In genomic region chr9:110183208-110184145, GRCh38 we compare ENCODE assay signal across 9 cellular contexts. TPM values are rescaled to one million over a fixed set of nuclear protein-coding genes. Genes with fewer than 3 reads are reported as not detected.
DNase-seq lines count a peak whose midpoint lies in the region; ATAC-seq, FAIRE-seq and TF ChIP-seq lines count a peak whose summit lies in the region.
"Had no signal": no experiment of that assay in that cellular context is flagged by ENCODE, and none has a peak within 500 bp of the region (broad histone marks: within the 10 kb centered on the region; RNA-seq: fewer than 3 reads in every experiment).

No MANE protein-coding gene starts in this region.

- TF ChIP-seq CTCF in breast epithelium (IDR thresholded peaks at IDR 0.05) (peak; percentile 76 to 85 (median 82)), keratinocyte (optimal IDR thresholded peaks at IDR 0.05 in 1 of 3, IDR thresholded peaks at IDR 0.05 in 1 of 3, conservative IDR thresholded peaks at IDR 0.05 in 1 of 3; ENCODE audit: extremely low read depth in 1 of 3, insufficient read depth in 2 of 3, low read length in 3 of 3) (peak; percentile 64 to 79 (median 72))

- H4K20me1 ChIP-seq in keratinocyte (ENCODE audit: control insufficient read depth, extremely low read depth, insufficient read depth, low read length) = no peaks in the 10 kb centered on the region

- H3K27me3 ChIP-seq in breast epithelium (no peaks in the 10 kb centered on the region), keratinocyte (ENCODE audit: control insufficient read depth, extremely low read depth, insufficient read depth, low read length) (no peaks in the 10 kb centered on the region)

- H3K79me2 ChIP-seq in keratinocyte (ENCODE audit: control insufficient read depth, insufficient read depth, low read length) = no peaks in the 10 kb centered on the region

- H3K4me1 Mint-ChIP-seq in T-helper 2 cell treated with Interferon-gamma antibody and Interleukin-4, amounts not matched to agents 5 μg/mL and 100 μg/mL, for 36 hours (ENCODE audit: low read depth) = peaks cover 19% of the 10 kb centered on the region

- no peaks in the 10 kb centered on the region for H3K27me3 Mint-ChIP-seq in T-helper 2 cell treated with Interferon-gamma antibody and Interleukin-4, amounts not matched to agents 5 μg/mL and 100 μg/mL, for 36 hours (ENCODE audit: low read depth)

- intact Hi-C loops in breast epithelium (cut with DNase I; ENCODE audit: low total_unique reads) = no loop called here

- H3K27ac Mint-ChIP-seq in T-helper 2 cell treated with Interferon-gamma antibody and Interleukin-4, amounts not matched to agents 5 μg/mL and 100 μg/mL, for 36 hours = no peak overlapping the region

- no peak overlapping the region for H3K27ac ChIP-seq in breast epithelium
- H3K27ac ChIP-seq in keratinocyte (ENCODE audit: control insufficient read depth, insufficient read depth, low read length) = no peak overlapping the region

- DNase-seq in NCI-H2107 treated with DMSO at 0.1 percent for 48 hours (lab: John Stamatoyannopoulos, UW; ENCODE audit: unreplicated experiment) (peak; percentile 19), NCI-H2107 (lab: John Stamatoyannopoulos, UW) (no peak), NCI-H146 (lab: John Stamatoyannopoulos, UW) (peak; percentile 65), breast epithelium (ENCODE audit: low spot score in 2 of 2) (peak; percentile 59), keratinocyte (ENCODE audit: low read depth, low spot score) (no peak)
- DNase-seq in T-helper 2 cell treated with Interferon-gamma antibody and Interleukin-4, amounts not matched to agents 5 μg/mL and 100 μg/mL, for 36 hours (ENCODE audit: low spot score) = peak; percentile 50
- DNase-seq in stimulated activated CD4-positive, alpha-beta T cell treated with anti-CD3 and anti-CD28 coated beads, Interleukin-2, amount 100 ng/mL, for 24 hours = peak; percentile 54 to 57

- H2AFZ ChIP-seq in keratinocyte (ENCODE audit: control insufficient read depth, low read length) = no peak overlapping the region

- no peak overlapping the region for H3K4me3 Mint-ChIP-seq in T-helper 2 cell treated with Interferon-gamma antibody and Interleukin-4, amounts not matched to agents 5 μg/mL and 100 μg/mL, for 36 hours

- peak; percentile 83 for ATAC-seq in HG02623 (IDR thresholded peaks at IDR 0.05; ENCODE audit: unreplicated experiment)

- H3K9me1 ChIP-seq in keratinocyte (ENCODE audit: control insufficient read depth, extremely low read depth, insufficient read depth, low read length) = peaks cover 2% of the 10 kb centered on the region

- H3K4me1 ChIP-seq in breast epithelium (no peaks in the 10 kb centered on the region), keratinocyte (ENCODE audit: control insufficient read depth, extremely low read depth, insufficient read depth, low read length) (peaks cover 36% of the 10 kb centered on the region)

- H3K36me3 ChIP-seq in breast epithelium = no peaks in the 10 kb centered on the region
- no peaks in the 10 kb centered on the region for H3K36me3 ChIP-seq in keratinocyte (ENCODE audit: control insufficient read depth in 2 of 2, extremely low read depth in 1 of 2, insufficient read depth in 2 of 2, low read length in 2 of 2)

- H3K9ac ChIP-seq in keratinocyte (ENCODE audit: control insufficient read depth, extremely low read depth, insufficient read depth, low read length) = no peak overlapping the region

- no peak overlapping the region for H3K4me3 ChIP-seq in breast epithelium
- H3K4me3 ChIP-seq in keratinocyte (ENCODE audit: control insufficient read depth in 2 of 3, extremely low read depth in 1 of 3, insufficient read depth in 2 of 3, low read depth in 1 of 3, low read length in 3 of 3) = no peak overlapping the region

- dilution Hi-C loops in keratinocyte (cut with MboI; ENCODE audit: extremely low pct_ligation_motif_present, low sequenced_read_pairs) = no loop called here

- FAIRE-seq in keratinocyte (lab: Jason Lieb, UNC) = peak; percentile 81

- H3K9me3 ChIP-seq in breast epithelium = no peaks in the 10 kb centered on the region
- no peaks in the 10 kb centered on the region for H3K9me3 ChIP-seq in keratinocyte (ENCODE audit: control insufficient read depth, low read depth, low read length)

- no peak overlapping the region for H3K4me2 ChIP-seq in keratinocyte (ENCODE audit: control insufficient read depth, extremely low read depth, insufficient read depth, low read depth, low read length)

- no peak for TF ChIP-seq POLR2A in breast epithelium (IDR thresholded peaks at IDR 0.05)

- peaks cover 10% of the 10 kb centered on the region for H3K9me3 Mint-ChIP-seq in T-helper 2 cell treated with Interferon-gamma antibody and Interleukin-4, amounts not matched to agents 5 μg/mL and 100 μg/mL, for 36 hours

- H3K36me3 Mint-ChIP-seq in T-helper 2 cell treated with Interferon-gamma antibody and Interleukin-4, amounts not matched to agents 5 μg/mL and 100 μg/mL, for 36 hours (ENCODE audit: low read depth) = peaks cover 11% of the 10 kb centered on the region

RNA-seq across cellular contexts. Expression of gene C9orf152, which starts 24.5 kb away (rescaled TPM):
- 10 to 100 TPM in 1 of 3 donors, 1 to 10 TPM in 1, not detected in 1; 7.9 to 10.2 TPM for total RNA-seq in breast epithelium
- polyA plus RNA-seq in keratinocyte = 0.01 TPM in 1 of 3 replicates, not detected in the others
- not detected for polyA plus RNA-seq in keratinocyte (2011; ENCODE audit: low read depth)
- not detected in 2 replicates for polyA plus RNA-seq in keratinocyte (2011; cell fraction: cytosol; rRNA removed)
- polyA plus RNA-seq in keratinocyte (2011; cell fraction: nucleus; rRNA removed) = 0.04 and 0.05 TPM in 2 replicates
- 0.03 and 0.13 TPM in 2 replicates for polyA plus RNA-seq in keratinocyte (2012; ENCODE audit: low replicate concordance)
- not detected in 3 replicates for polyA minus RNA-seq in keratinocyte
- polyA minus RNA-seq in keratinocyte (2011; cell fraction: cytosol; rRNA and poly(A)+ RNA removed) = not detected
- not detected in 2 replicates for polyA minus RNA-seq in keratinocyte (2011; cell fraction: nucleus; rRNA and poly(A)+ RNA removed)
- total RNA-seq: skeletal muscle tissue had no signal

Comparison
In these comparisons a context has a peak if more than half of its experiments do, and no peak if none do; other contexts are left out.
1. DNase-seq: peak in NCI-H2107 treated with DMSO at 0.1 percent for 48 hours (single experiment), NCI-H146 (single experiment), T-helper 2 cell treated with Interferon-gamma antibody and Interleukin-4, amounts not matched to agents 5 μg/mL and 100 μg/mL, for 36 hours (single experiment), breast epithelium (2 of 2) and stimulated activated CD4-positive, alpha-beta T cell treated with anti-CD3 and anti-CD28 coated beads, Interleukin-2, amount 100 ng/mL, for 24 hours (2 of 2); none in NCI-H2107 (single experiment) and keratinocyte (single experiment).